Comparison of ENCODE assay signal across 12 cellular contexts in genomic region chr20:45343445-45343866, GRCh38. TPM values are rescaled to one million over a fixed set of nuclear protein-coding genes. Genes with fewer than 3 reads are reported as not detected.
DNase-seq lines count a peak whose midpoint lies in the region; ATAC-seq and TF ChIP-seq lines count a peak whose summit lies in the region.
"Had no signal": no experiment of that assay in that cellular context is flagged by ENCODE, and none has a peak within 500 bp of the region (broad histone marks: within the 10 kb centered on the region; RNA-seq: fewer than 3 reads in every experiment).

No MANE protein-coding gene starts in this region.

- ATAC-seq in IMR-90 (ENCODE audit: low read depth) = no peak
- peak; percentile 47 for ATAC-seq in mucosa of descending colon
- no peak for ATAC-seq in CD4-positive, alpha-beta T cell (ENCODE audit: poor library complexity)
- ATAC-seq in stimulated activated naive CD8-positive, alpha-beta T cell treated with anti-CD3 and anti-CD28 coated beads, Interleukin-15, Interleukin-2, amounts not matched to agents 100 U/mL and 50 U/mL, for 24 hours = no peak

- TF ChIP-seq POLR2A in IMR-90 (IDR thresholded peaks at IDR 0.05; ENCODE audit: low read depth, low read length) = no peak
- no peak for TF ChIP-seq POLR2A in breast epithelium (IDR thresholded peaks at IDR 0.05)

- TF ChIP-seq RAD21 in IMR-90 (IDR thresholded peaks at IDR 0.05; ENCODE audit: low read length) = no peak

- BruUV-seq in IMR-90 (replicated peaks; lab: Mats Ljungman, UMichigan) = no TSS peak

- peak overlapping the region; percentile 71 for H3K9ac ChIP-seq in IMR-90 (ENCODE audit: low read depth, low read length)

- peak overlapping the region; percentile 73 to 78 for H4K8ac ChIP-seq in IMR-90 (ENCODE audit: low read depth in 2 of 2, low read length in 2 of 2)

- in situ Hi-C loops in IMR-90 (cut with MboI; ENCODE audit: low sequenced_read_pairs) = loop anchor here (25.0 kb wide), 1 partner anchor 569 kb away; the partner anchor contains the start of gene PLTP

- peaks cover 7% of the 10 kb centered on the region for H3K4me1 Mint-ChIP-seq in CD4-positive, alpha-beta T cell (ENCODE audit: low read depth)

- H3K36me3 ChIP-seq in IMR-90 (ENCODE audit: control insufficient read depth, insufficient read depth, low read length) (peaks cover 30% of the 10 kb centered on the region), breast epithelium (no peaks in the 10 kb centered on the region), mucosa of descending colon (ENCODE audit: low read depth) (no peaks in the 10 kb centered on the region)

- intact Hi-C loops in IMR-90 (cut with micrococcal nuclease) = no loop called here
- intact Hi-C loops in breast epithelium (cut with DNase I; ENCODE audit: low total_unique reads) = loop anchor here (10.0 kb wide), 1 partner anchor 1341 kb away; the partner anchor contains the start of gene TP53RK
- intact Hi-C loops in mucosa of descending colon (cut with DNase I, micrococcal nuclease) = no loop called here
- intact Hi-C loops in CD4-positive, alpha-beta T cell (cut with DNase I, micrococcal nuclease) = no loop called here

- H3K27ac Mint-ChIP-seq in CD4-positive, alpha-beta T cell = no peak overlapping the region

- no peaks in the 10 kb centered on the region for H3K9me3 Mint-ChIP-seq in CD4-positive, alpha-beta T cell

- H2AFZ ChIP-seq in IMR-90 (replicated peaks; ENCODE audit: low read length, poor library complexity) = no peak overlapping the region

- H3K79me1 ChIP-seq in IMR-90 (ENCODE audit: low read depth in 1 of 2, low read length in 2 of 2) = peaks cover 13 to 88% of the 10 kb centered on the region in 2 experiments

- H3K27ac ChIP-seq in 22Rv1 = peak overlapping the region; percentile 84
- H3K27ac ChIP-seq in IMR-90 (ENCODE audit: insufficient read depth, low read length) = peak overlapping the region; percentile 92
- peak overlapping the region; percentile 97 to 99 for H3K27ac ChIP-seq in breast epithelium
- H3K27ac ChIP-seq in CD4-positive, alpha-beta T cell (ENCODE audit: low read depth, low read length) = no peak overlapping the region

- peak overlapping the region; percentile 99; the same call in 2 of the 3 replicates for H2BK15ac ChIP-seq in IMR-90 (ENCODE audit: low read depth, low read length)

- no peak for DNase-seq in IMR-90
- DNase-seq in breast epithelium (ENCODE audit: low spot score in 2 of 2) = peak in 1 of 2 donors; percentile 59
- peak; percentile 70 to 74 (median 73) for DNase-seq in mucosa of descending colon
- no peak for DNase-seq in CD4-positive, alpha-beta T cell
- no peak for DNase-seq in stimulated activated naive CD8-positive, alpha-beta T cell treated with anti-CD3 and anti-CD28 coated beads, Interleukin-15, Interleukin-2, amounts not matched to agents 100 U/mL and 50 U/mL, for 24 hours
- no peak for DNase-seq in RPMI8226
- no peak for DNase-seq in A172 (ENCODE audit: low spot score)
- DNase-seq: DMS79 treated with DMSO at 0.1 percent for 48 hours; stimulated activated CD4-positive, alpha-beta T cell treated with anti-CD3 and anti-CD28 coated beads, Interleukin-4, amount 100 ng/mL, for 4 hours had no signal

- peak overlapping the region; percentile 84 for H3K56ac ChIP-seq in IMR-90 (ENCODE audit: extremely low read depth, insufficient read depth, low read length)

- CTCF ChIA-PET in IMR-90 (lab: Yijun Ruan, JAX) = no interaction called here
- CTCF ChIA-PET in CD4-positive, alpha-beta T cell (lab: Charles Lee) = no interaction called here

- H3K4me2 ChIP-seq in IMR-90 (ENCODE audit: low read depth, low read length) = peak overlapping the region; percentile 87

- peak overlapping the region; percentile 96 for H2BK20ac ChIP-seq in IMR-90 (ENCODE audit: low read depth, low read length)

- H3K27me3 ChIP-seq in IMR-90 (ENCODE audit: control insufficient read depth, insufficient read depth, low read length) (no peaks in the 10 kb centered on the region), breast epithelium (no peaks in the 10 kb centered on the region)
- H3K27me3 ChIP-seq in CD4-positive, alpha-beta T cell (ENCODE audit: control insufficient read depth, insufficient read depth, low read length) = no peaks in the 10 kb centered on the region

- H3K9me3 ChIP-seq in IMR-90 (ENCODE audit: control insufficient read depth, insufficient read depth, low read length) = no peaks in the 10 kb centered on the region
- H3K9me3 ChIP-seq in breast epithelium = no peaks in the 10 kb centered on the region
- H3K9me3 ChIP-seq in mucosa of descending colon = no peaks in the 10 kb centered on the region
- no peaks in the 10 kb centered on the region for H3K9me3 ChIP-seq in CD4-positive, alpha-beta T cell (ENCODE audit: control insufficient read depth, low read length)

- peak overlapping the region; percentile 71 for H3K18ac ChIP-seq in IMR-90 (ENCODE audit: low read depth, low read length)

- peak overlapping the region; percentile 91 for H2AK9ac ChIP-seq in IMR-90 (replicated peaks; ENCODE audit: low read depth, low read length, poor library complexity)

- no CpG with 5 or more reads among the region's 2 CpGs for WGBS in IMR-90 (ENCODE audit: extremely low coverage in 2 of 2, insufficient read length in 1 of 2), 2 experiments

- H3K4me1 ChIP-seq in IMR-90 (ENCODE audit: control insufficient read depth, insufficient read depth, low read length) = peaks cover 55% of the 10 kb centered on the region
- H3K4me1 ChIP-seq in breast epithelium = peaks cover 16 to 49% of the 10 kb centered on the region in 2 donors
- H3K4me1 ChIP-seq in mucosa of descending colon (ENCODE audit: low read depth) = peaks cover 69% of the 10 kb centered on the region

- H3K36me3 Mint-ChIP-seq in CD4-positive, alpha-beta T cell (ENCODE audit: low read depth) = no peaks in the 10 kb centered on the region

- peak overlapping the region; percentile 93 for H3K14ac ChIP-seq in IMR-90 (replicated peaks; ENCODE audit: low read depth, low read length)

- H4K91ac ChIP-seq in IMR-90 (ENCODE audit: insufficient read depth, low read depth, low read length) = peak overlapping the region; percentile 99

- no peak overlapping the region for H3K4me3 Mint-ChIP-seq in CD4-positive, alpha-beta T cell

- TF ChIP-seq CTCF in 22Rv1 (IDR thresholded peaks at IDR 0.05) = no peak
- no peak for TF ChIP-seq CTCF in IMR-90 (conservative IDR thresholded peaks at IDR 0.05; ENCODE audit: low read depth, low read length)
- TF ChIP-seq CTCF in breast epithelium (IDR thresholded peaks at IDR 0.05) = no peak
- TF ChIP-seq CTCF in mucosa of descending colon (IDR thresholded peaks at IDR 0.05) = no peak
- TF ChIP-seq CTCF in CD4-positive, alpha-beta T cell (IDR thresholded peaks at IDR 0.05) = no peak

- peak overlapping the region; percentile 93 for H2BK5ac ChIP-seq in IMR-90 (ENCODE audit: low read depth, low read length, poor library complexity, severe bottlenecking)

- peaks cover 4% of the 10 kb centered on the region for H3K27me3 Mint-ChIP-seq in CD4-positive, alpha-beta T cell

- H3K4me3 ChIP-seq in IMR-90 (ENCODE audit: insufficient read depth, low read depth, low read length) = no peak overlapping the region
- peak overlapping the region in 2 of 3 donors; percentile 82 to 96 for H3K4me3 ChIP-seq in breast epithelium
- H3K4me3 ChIP-seq in mucosa of descending colon = no peak overlapping the region

- peak overlapping the region; percentile 99 for H3K4ac ChIP-seq in IMR-90 (ENCODE audit: low read depth, low read length)

- peaks cover 31% of the 10 kb centered on the region for H3K9me1 ChIP-seq in IMR-90 (ENCODE audit: insufficient read depth, low read length)

- dilution Hi-C loops in IMR-90 (cut with HindIII; ENCODE audit: low sequenced_read_pairs, unreplicated experiment) = no loop called here

- H4K5ac ChIP-seq in IMR-90 (ENCODE audit: low read depth, low read length) = peak overlapping the region; percentile 65

- H3K23ac ChIP-seq in IMR-90 (ENCODE audit: low read depth, low read length) = peak overlapping the region; percentile 98

- peak overlapping the region; percentile 95 for H2BK120ac ChIP-seq in IMR-90 (ENCODE audit: low read depth, low read length)

- peak overlapping the region; percentile 97 for H2AK5ac ChIP-seq in IMR-90 (ENCODE audit: low read depth, low read length)

- peaks cover 42% of the 10 kb centered on the region for H4K20me1 ChIP-seq in IMR-90 (ENCODE audit: insufficient read depth, low read length)

- POLR2A ChIA-PET in IMR-90 (lab: Charles Lee; ENCODE audit: unreplicated experiment) = interaction anchor here (1.6 to 1.9 kb wide), 2 partner anchors 8 to 428 kb away, joined by 4 to 5 read pairs; no protein-coding TSS in a partner anchor
- POLR2A ChIA-PET in CD4-positive, alpha-beta T cell (lab: Charles Lee) = no interaction called here

RNA-seq across cellular contexts. Expression of gene SDC4, which starts 4.8 kb away (rescaled TPM):
- total RNA-seq in IMR-90 (2012; rRNA removed) (265 and 275 TPM in 2 replicates), breast epithelium (100 to 1,000 TPM in 2 of 3 donors, 10 to 100 TPM in 1; 29.4 to 337 (median 121) TPM), mucosa of descending colon (100 to 1,000 TPM; 114 to 145 (median 122) TPM)
- polyA plus RNA-seq in IMR-90 (2012; rRNA removed) = 181 and 203 TPM in 2 replicates
- 183 and 191 TPM in 2 replicates for polyA plus RNA-seq in IMR-90 (2012; cell fraction: cytosol; rRNA removed)
- polyA plus RNA-seq in IMR-90 (2012; cell fraction: nucleus; rRNA removed; ENCODE audit: low replicate concordance) = 58.2 and 85.3 TPM in 2 replicates
- 1 to 10 TPM; 1.0 to 1.1 TPM for total RNA-seq in CD4-positive, alpha-beta T cell
- 42.4 and 43.9 TPM in 2 replicates for total RNA-seq in A172 (2014; rRNA removed; shearing (Covaris generic))

RNA-seq across cellular contexts. Expression of gene SYS1, which starts 19.5 kb away (rescaled TPM):
- total RNA-seq in IMR-90 (2012; rRNA removed) = 12.9 and 16.7 TPM in 2 replicates
- 24.6 and 29.2 TPM in 2 replicates for polyA plus RNA-seq in IMR-90 (2012; rRNA removed)
- 35.1 and 52.6 TPM in 2 replicates for polyA plus RNA-seq in IMR-90 (2012; cell fraction: cytosol; rRNA removed)
- polyA plus RNA-seq in IMR-90 (2012; cell fraction: nucleus; rRNA removed; ENCODE audit: low replicate concordance) = 10.9 and 29.3 TPM in 2 replicates
- total RNA-seq in breast epithelium = 10 to 100 TPM; 30.8 to 56.3 (median 47.3) TPM
- 10 to 100 TPM; 37.2 to 41.7 (median 39.9) TPM for total RNA-seq in mucosa of descending colon
- total RNA-seq in CD4-positive, alpha-beta T cell = 100 to 1,000 TPM in 1 of 2 experiments, 10 to 100 TPM in 1; 94.8 to 107 TPM
- 14.5 and 18.6 TPM in 2 replicates for total RNA-seq in A172 (2014; rRNA removed; shearing (Covaris generic))

RNA-seq across cellular contexts. Expression of gene TP53TG5, which starts 34.7 kb away (rescaled TPM):
- total RNA-seq in IMR-90 (2012; rRNA removed) (not detected in 2 replicates), breast epithelium (1 to 10 TPM in 1 of 3 donors, not detected in 2; 1.3 TPM), mucosa of descending colon (1 to 10 TPM; 1.4 to 2.1 (median 1.6) TPM)
- not detected in 2 replicates for polyA plus RNA-seq in IMR-90 (2012; rRNA removed)
- not detected in 2 replicates for polyA plus RNA-seq in IMR-90 (2012; cell fraction: cytosol; rRNA removed)
- not detected in 2 replicates for polyA plus RNA-seq in IMR-90 (2012; cell fraction: nucleus; rRNA removed; ENCODE audit: low replicate concordance)
- under 1 TPM in 1 of 2 experiments, not detected in 1; 0.36 TPM for total RNA-seq in CD4-positive, alpha-beta T cell
- not detected in 2 replicates for total RNA-seq in A172 (2014; rRNA removed; shearing (Covaris generic))
- total RNA-seq: M059J had no signal

RNA-seq across cellular contexts. Expression of gene MATN4, which starts 35.4 kb away (rescaled TPM):
- not detected in 2 replicates for total RNA-seq in IMR-90 (2012; rRNA removed)
- polyA plus RNA-seq in IMR-90 (2012; rRNA removed) = 0.12 and 0.13 TPM in 2 replicates
- polyA plus RNA-seq in IMR-90 (2012; cell fraction: cytosol; rRNA removed) = 0.11 and 0.16 TPM in 2 replicates
- polyA plus RNA-seq in IMR-90 (2012; cell fraction: nucleus; rRNA removed; ENCODE audit: low replicate concordance) = 0.37 and 1.2 TPM in 2 replicates
- total RNA-seq in breast epithelium = 1 to 10 TPM in 1 of 3 donors, under 1 TPM in 1, not detected in 1; 0.33 to 1.6 TPM
- under 1 TPM in 2 of 3 donors, not detected in 1; 0.17 to 0.22 TPM for total RNA-seq in mucosa of descending colon
- not detected for total RNA-seq in CD4-positive, alpha-beta T cell
- not detected in 2 replicates for total RNA-seq in A172 (2014; rRNA removed; shearing (Covaris generic))
- total RNA-seq: M059J had no signal

RNA-seq across cellular contexts. Expression of gene RBPJL, which starts 36.8 kb away (rescaled TPM):
- not detected in 2 replicates for total RNA-seq in IMR-90 (2012; rRNA removed)
- polyA plus RNA-seq in IMR-90 (2012; rRNA removed) = not detected in 2 replicates
- polyA plus RNA-seq in IMR-90 (2012; cell fraction: cytosol; rRNA removed) = not detected in 2 replicates
- polyA plus RNA-seq in IMR-90 (2012; cell fraction: nucleus; rRNA removed; ENCODE audit: low replicate concordance) = not detected in 2 replicates
- not detected for total RNA-seq in breast epithelium
- not detected for total RNA-seq in mucosa of descending colon
- total RNA-seq in CD4-positive, alpha-beta T cell = not detected
- not detected in 2 replicates for total RNA-seq in A172 (2014; rRNA removed; shearing (Covaris generic))
- total RNA-seq: activated CD8-positive, alpha-beta memory T cell treated with anti-CD3 and anti-CD28 coated beads for 36 hours; M059J had no signal

Comparison
In these comparisons a context has a peak if more than half of its experiments do, and no peak if none do; other contexts are left out.
1. DNase-seq: peak in mucosa of descending colon (3 of 3); none in IMR-90 (single experiment), CD4-positive, alpha-beta T cell (0 of 10), stimulated activated naive CD8-positive, alpha-beta T cell treated with anti-CD3 and anti-CD28 coated beads, Interleukin-15, Interleukin-2, amounts not matched to agents 100 U/mL and 50 U/mL, for 24 hours (single experiment), RPMI8226 (single experiment) and A172 (single experiment).
2. H3K4me3 ChIP-seq: peak in breast epithelium (2 of 3); none in IMR-90 (single experiment) and mucosa of descending colon (single experiment).
3. RNA of gene SDC4, which starts 4.8 kb away (total RNA-seq): 265 to 275 TPM in IMR-90, 114 to 145 TPM in mucosa of descending colon, 29.4 to 337 TPM in breast epithelium and 42.4 to 43.9 TPM in A172; 1.0 to 1.1 TPM in CD4-positive, alpha-beta T cell; every median in the first group is over 10 times any median in the second.